Comparison of ENCODE assay signal across 15 cellular contexts in genomic region chr10:62589689-62590088, GRCh38.
"Had no signal": no experiment of that assay in that cellular context is flagged by ENCODE, and none has a peak within 500 bp of the region (broad histone marks: within the 10 kb centered on the region; RNA-seq: fewer than 3 reads in every experiment).

No MANE protein-coding gene starts in this region.

- H3K36me3 ChIP-seq: lower lobe of right lung, stomach, upper lobe of left lung had no signal

- H3K27ac ChIP-seq: lower lobe of right lung, stomach, testis, upper lobe of left lung had no signal

- H3K4me1 ChIP-seq: lower lobe of right lung, testis, upper lobe of left lung had no signal

- DNase-seq: activated CD4-positive, alpha-beta T cell treated with anti-CD3 and anti-CD28 coated beads for 4 hours; activated CD8-positive, alpha-beta memory T cell treated with anti-CD3 and anti-CD28 coated beads, Interleukin-2, amount 50 U/mL, for 4 hours; activated CD8-positive, alpha-beta T cell treated with anti-CD3 and anti-CD28 coated beads for 36 hours; activated gamma-delta T cell; activated T-cell treated with anti-CD3 and anti-CD28 coated beads, Interleukin-2, amount 50 U/mL, for 72 hours; amniotic stem cell; endodermal cell; foreskin melanocyte; immature natural killer cell; lower lobe of right lung; right cardiac atrium; stomach; T-helper 17 cell; testis; upper lobe of left lung had no signal

- H3K9me3 ChIP-seq: lower lobe of right lung, stomach, testis, upper lobe of left lung had no signal

- H3K4me3 ChIP-seq: lower lobe of right lung, stomach, testis, upper lobe of left lung had no signal

- H3K27me3 ChIP-seq: stomach, testis, upper lobe of left lung had no signal
